In the genomic region with DNA sequence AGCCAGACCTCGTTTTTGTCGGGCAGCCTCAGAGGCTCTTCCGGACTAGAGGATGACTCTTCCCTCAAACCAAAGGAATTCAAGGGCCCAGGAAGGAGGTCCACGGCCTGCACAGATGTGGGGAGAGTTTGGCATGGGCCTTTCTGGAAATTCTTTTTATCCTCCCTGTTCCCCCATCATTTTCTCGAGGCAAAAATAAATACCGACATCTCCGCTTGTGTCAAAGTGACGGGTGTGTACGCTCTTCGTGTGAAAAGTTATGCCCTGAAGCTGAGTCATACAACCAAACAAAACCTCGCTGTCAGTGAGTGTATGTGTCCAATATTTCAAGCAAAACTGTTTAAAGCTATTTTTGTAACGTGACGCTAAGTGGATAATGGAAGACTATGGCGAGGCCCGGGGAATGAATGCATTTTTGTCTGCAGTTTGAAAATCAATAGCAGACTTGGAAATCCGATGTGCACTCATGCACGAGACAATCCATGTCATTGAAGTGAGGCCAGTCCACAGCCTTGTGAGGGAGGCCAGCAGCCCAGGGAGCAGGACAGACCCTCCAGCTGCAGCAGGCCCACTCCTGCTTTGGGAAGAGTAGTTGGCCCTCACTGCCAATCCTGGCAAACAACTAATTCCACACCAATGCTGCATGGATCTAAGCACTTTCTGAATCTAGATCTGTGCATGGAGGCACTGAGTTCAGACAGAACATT, we compare ENCODE assay signal across 15 cellular contexts.
DNase-seq lines count a peak whose midpoint lies in the region; ATAC-seq and TF ChIP-seq lines count a peak whose summit lies in the region.
"Had no signal": no experiment of that assay in that cellular context is flagged by ENCODE, and none has a peak within 500 bp of the region (broad histone marks: within the 10 kb centered on the region; RNA-seq: fewer than 3 reads in every experiment).

No MANE protein-coding gene starts in this region.

- DNase-seq in A172 (ENCODE audit: low spot score) = peak; percentile 86
- DNase-seq in HFFc6 = peak; percentile 79
- DNase-seq in astrocyte of the hippocampus (ENCODE audit: low read depth, low spot score) = peak; percentile 82
- DNase-seq in iris pigment epithelial cell (ENCODE audit: low read depth) = peak; percentile 59
- DNase-seq in HEK293T (ENCODE audit: extremely low spot score) = no peak
- DNase-seq in NCI-H2227 (lab: John Stamatoyannopoulos, UW; ENCODE audit: unreplicated experiment) = no peak
- DNase-seq in activated T-cell treated with anti-CD3 and anti-CD28 coated beads, Interleukin-2, amount 50 U/mL, for 24 hours = no peak
- DNase-seq: activated CD4-positive, alpha-beta T cell treated with anti-CD3 and anti-CD28 coated beads for 48 hours; left ventricle myocardium inferior; MV-4-11; NCI-H2081 treated with DMSO at 0.1 percent for 48 hours; T-helper 9 cell had no signal

- H3K27ac Mint-ChIP-seq in HFFc6 = peak overlapping the region; percentile 75
- H3K27ac Mint-ChIP-seq in stimulated activated memory B cell treated with anti-CD40 and anti-IgM and Interleukin-4, amounts not matched to agents 10 μg/mL and 1 μg/mL and 100 μg/mL, for 72 hours = no peak overlapping the region
- H3K27ac Mint-ChIP-seq in activated T-cell treated with anti-CD3 and anti-CD28 coated beads, Interleukin-2, amount 50 U/mL, for 24 hours = no peak overlapping the region
- H3K27ac Mint-ChIP-seq: activated naive CD4-positive, alpha-beta T cell treated with anti-CD3 and anti-CD28 coated beads, Interleukin-2, amount 50 U/mL, for 72 hours had no signal

- CTCF ChIA-PET in HEK293T (lab: Yijun Ruan, JAX) = interaction anchor here (0.7 kb wide), 1 partner anchor 202 kb away, joined by 3 read pairs; no protein-coding TSS in a partner anchor

- POLR2A ChIA-PET in HEK293T (lab: Yijun Ruan, JAX) = interaction anchor here (0.7 kb wide), 1 partner anchor 375 kb away, joined by 3 read pairs; the partner anchor contains the start of gene C16orf95

- H3K27me3 Mint-ChIP-seq in HFFc6 (ENCODE audit: insufficient read depth) = peaks cover 22% of the 10 kb centered on the region
- H3K27me3 Mint-ChIP-seq in stimulated activated memory B cell treated with anti-CD40 and anti-IgM and Interleukin-4, amounts not matched to agents 10 μg/mL and 1 μg/mL and 100 μg/mL, for 72 hours = no peaks in the 10 kb centered on the region
- H3K27me3 Mint-ChIP-seq in activated T-cell treated with anti-CD3 and anti-CD28 coated beads, Interleukin-2, amount 50 U/mL, for 24 hours = peaks cover 3% of the 10 kb centered on the region

- H3K9me3 Mint-ChIP-seq in HFFc6 = peaks cover 10% of the 10 kb centered on the region
- H3K9me3 Mint-ChIP-seq in stimulated activated memory B cell treated with anti-CD40 and anti-IgM and Interleukin-4, amounts not matched to agents 10 μg/mL and 1 μg/mL and 100 μg/mL, for 72 hours = peaks cover 5% of the 10 kb centered on the region
- peaks cover 16% of the 10 kb centered on the region for H3K9me3 Mint-ChIP-seq in activated T-cell treated with anti-CD3 and anti-CD28 coated beads, Interleukin-2, amount 50 U/mL, for 24 hours

- H3K36me3 Mint-ChIP-seq in HFFc6 (ENCODE audit: low read depth) = peaks cover 6% of the 10 kb centered on the region; the same call in 1 of the 2 replicates
- H3K36me3 Mint-ChIP-seq in stimulated activated memory B cell treated with anti-CD40 and anti-IgM and Interleukin-4, amounts not matched to agents 10 μg/mL and 1 μg/mL and 100 μg/mL, for 72 hours = no peaks in the 10 kb centered on the region
- H3K36me3 Mint-ChIP-seq in activated T-cell treated with anti-CD3 and anti-CD28 coated beads, Interleukin-2, amount 50 U/mL, for 24 hours (ENCODE audit: low read depth) = no peaks in the 10 kb centered on the region

- H3K4me3 Mint-ChIP-seq in HFFc6 = peak overlapping the region; percentile 57
- no peak overlapping the region for H3K4me3 Mint-ChIP-seq in stimulated activated memory B cell treated with anti-CD40 and anti-IgM and Interleukin-4, amounts not matched to agents 10 μg/mL and 1 μg/mL and 100 μg/mL, for 72 hours
- no peak overlapping the region for H3K4me3 Mint-ChIP-seq in activated T-cell treated with anti-CD3 and anti-CD28 coated beads, Interleukin-2, amount 50 U/mL, for 24 hours

- TF ChIP-seq CTCF in HFFc6 (IDR thresholded peaks at IDR 0.05) = no peak

- no peak for ATAC-seq in stimulated activated memory B cell treated with anti-CD40 and anti-IgM and Interleukin-4, amounts not matched to agents 10 μg/mL and 1 μg/mL and 100 μg/mL, for 72 hours
- ATAC-seq: A549; activated naive CD4-positive, alpha-beta T cell treated with anti-CD3 and anti-CD28 coated beads, Interleukin-2, amount 50 U/mL, for 72 hours had no signal

- peaks cover 51% of the 10 kb centered on the region for H3K4me1 Mint-ChIP-seq in HFFc6 (ENCODE audit: low read depth)
- no peaks in the 10 kb centered on the region for H3K4me1 Mint-ChIP-seq in stimulated activated memory B cell treated with anti-CD40 and anti-IgM and Interleukin-4, amounts not matched to agents 10 μg/mL and 1 μg/mL and 100 μg/mL, for 72 hours
- no peaks in the 10 kb centered on the region for H3K4me1 Mint-ChIP-seq in activated T-cell treated with anti-CD3 and anti-CD28 coated beads, Interleukin-2, amount 50 U/mL, for 24 hours (ENCODE audit: low read depth)

TF ChIP-seq in HEK293T, 16 proteins besides CTCF, POLR2A, EP300 and RAD21:
- TF ChIP-seq LEF1 (IDR thresholded peaks at IDR 0.05; ENCODE audit: borderline replicate concordance) = no peak
- TF ChIP-seq ELF4 (IDR thresholded peaks at IDR 0.05) = no peak
- TF ChIP-seq BHLHE40 (IDR thresholded peaks at IDR 0.05; ENCODE audit: borderline replicate concordance) = no peak

Comparison
In these comparisons a context has a peak if more than half of its experiments do, and no peak if none do; other contexts are left out.
1. DNase-seq: peak in A172 (single experiment), HFFc6 (single experiment), astrocyte of the hippocampus (single experiment) and iris pigment epithelial cell (single experiment); none in HEK293T (single experiment), NCI-H2227 (single experiment) and activated T-cell treated with anti-CD3 and anti-CD28 coated beads, Interleukin-2, amount 50 U/mL, for 24 hours (single experiment).